Comparison of ENCODE assay signal across 25 cellular contexts in the genomic region with DNA sequence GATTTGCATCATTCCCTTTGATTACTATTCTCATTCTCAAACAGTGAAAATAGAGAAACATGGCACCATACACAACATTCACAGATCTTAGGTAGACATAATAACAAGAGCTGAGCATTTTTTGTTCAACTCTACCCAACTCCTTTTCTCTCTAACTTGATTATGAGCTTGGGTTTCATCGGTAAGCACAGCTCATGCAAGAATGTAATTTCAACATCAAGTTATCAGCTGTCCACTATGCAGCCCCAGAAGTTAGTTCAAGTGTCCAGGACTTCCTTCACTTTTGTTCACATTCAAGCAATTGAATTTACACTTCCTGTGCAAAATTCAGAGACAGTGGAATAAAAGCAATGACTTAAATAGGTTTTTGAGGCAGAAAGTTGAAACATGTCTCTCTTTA.
DNase-seq lines count a peak whose midpoint lies in the region; ATAC-seq, FAIRE-seq and TF ChIP-seq lines count a peak whose summit lies in the region.
"Had no signal": no experiment of that assay in that cellular context is flagged by ENCODE, and none has a peak within 500 bp of the region (broad histone marks: within the 10 kb centered on the region; RNA-seq: fewer than 3 reads in every experiment).

No MANE protein-coding gene starts in this region.

- H3K9me3 ChIP-seq in SJSA1 (replicated peaks) (no peaks in the 10 kb centered on the region), endothelial cell of umbilical vein (replicated peaks; ENCODE audit: control insufficient read depth, insufficient read depth, low read length) (no peaks in the 10 kb centered on the region), mesenchymal stem cell (ENCODE audit: control insufficient read depth, low read length) (peaks cover 10% of the 10 kb centered on the region)
- H3K9me3 ChIP-seq: HAP-1 had no signal

- in situ Hi-C loops in G401 (cut with HindIII; ENCODE audit: low sequenced_read_pairs), result no loop called here

- H4K8ac ChIP-seq in mesenchymal stem cell (ENCODE audit: low read length), result no peak overlapping the region

- CTCF ChIA-PET in endothelial cell of umbilical vein (lab: Charles Lee), result no interaction called here

- TF ChIP-seq POLR2A in endothelial cell of umbilical vein (IDR thresholded peaks at IDR 0.05; ENCODE audit: low read depth, low read length), result no peak

- H3K4me3 ChIP-seq in SJSA1 (no peak overlapping the region), endothelial cell of umbilical vein (replicated peaks in 1 of 3; ENCODE audit: insufficient read depth in 1 of 3, low read depth in 1 of 3, low read length in 3 of 3) (no peak overlapping the region), mesenchymal stem cell (ENCODE audit: insufficient read depth in 1 of 2, low read depth in 1 of 2, low read length in 2 of 2) (no peak overlapping the region)
- H3K4me3 ChIP-seq: BLaER1 treated with 17β-estradiol and CSF1 and Interleukin-3, amounts not matched to agents 10 nM and 100 nM; GM12878; HAP-1 had no signal

- H2AFZ ChIP-seq in endothelial cell of umbilical vein (ENCODE audit: low read depth, low read length) (no peak overlapping the region), mesenchymal stem cell (ENCODE audit: low read depth, low read length) (no peak overlapping the region)

- no peak overlapping the region for H3K4ac ChIP-seq in mesenchymal stem cell (ENCODE audit: low read depth in 1 of 2, low read length in 2 of 2)

- H3K4me2 ChIP-seq in endothelial cell of umbilical vein (ENCODE audit: insufficient read depth, low read length) (no peak overlapping the region), mesenchymal stem cell (ENCODE audit: low read length, poor library complexity, severe bottlenecking) (no peak overlapping the region)
- H3K4me2 ChIP-seq: BLaER1 treated with 17β-estradiol and CSF1 and Interleukin-3, amounts not matched to agents 10 nM and 100 nM had no signal

- no peaks in the 10 kb centered on the region for H4K20me1 ChIP-seq in endothelial cell of umbilical vein (replicated peaks; ENCODE audit: control insufficient read depth, extremely low read depth, insufficient read depth, low read length)
- H4K20me1 ChIP-seq: BLaER1 treated with 17β-estradiol and CSF1 and Interleukin-3, amounts not matched to agents 10 nM and 100 nM had no signal

- H3K79me2 ChIP-seq in endothelial cell of umbilical vein (ENCODE audit: control insufficient read depth, insufficient read depth, low read length), result no peaks in the 10 kb centered on the region

- H3K79me1 ChIP-seq in mesenchymal stem cell (replicated peaks; ENCODE audit: low read length, poor library complexity, severe bottlenecking), result no peaks in the 10 kb centered on the region

- POLR2A ChIA-PET in endothelial cell of umbilical vein (lab: Charles Lee), result no interaction called here

- intact Hi-C loops in endothelial cell of umbilical vein (cut with micrococcal nuclease), result no loop called here

- DNase-seq in SJSA1 (ENCODE audit: low read depth in 1 of 2, low spot score in 2 of 2) (no peak), endothelial cell of umbilical vein (ENCODE audit: low read depth, low spot score) (peak; percentile 12), mesenchymal stem cell (peak; percentile 14), COLO829 (ENCODE audit: low spot score) (no peak), G401 (ENCODE audit: low spot score) (no peak)
- DNase-seq: AML-193; CD4-positive, alpha-beta T cell; COR-L47; DMS53; GDM1; GOT3; HFFc6; NCI-H1092 treated with DMSO at 0.1 percent for 48 hours; NCI-H1436; NCI-H187; NCI-H2081 treated with DMSO at 0.1 percent for 48 hours; NCI-H2171 treated with DMSO at 0.1 percent for 48 hours; NCI-H345; NCI-H510A treated with DMSO at 0.1 percent for 48 hours had no signal

- no peak overlapping the region for H3K18ac ChIP-seq in mesenchymal stem cell (ENCODE audit: low read depth in 1 of 2, low read length in 2 of 2)

- H3K14ac ChIP-seq in mesenchymal stem cell (ENCODE audit: low read length in 2 of 2), result no peak overlapping the region

- H3K9ac ChIP-seq in endothelial cell of umbilical vein (replicated peaks; ENCODE audit: extremely low read depth, insufficient read depth, low read length) (no peak overlapping the region), mesenchymal stem cell (ENCODE audit: low read length) (no peak overlapping the region)
- H3K9ac ChIP-seq: BLaER1 treated with 17β-estradiol and CSF1 and Interleukin-3, amounts not matched to agents 10 nM and 100 nM had no signal

- H2AK5ac ChIP-seq in mesenchymal stem cell (ENCODE audit: low read length, severe bottlenecking), result no peak overlapping the region

- 55% methylated on average over 1 of the region's 1 CpG for whole genome bisulfite sequencing in mesenchymal stem cell

- no TSS peak for BruUV-seq in endothelial cell of umbilical vein (replicated peaks; lab: Mats Ljungman, UMichigan)

- FAIRE-seq in endothelial cell of umbilical vein (lab: Jason Lieb, UNC), result no peak
- FAIRE-seq: GM12878 had no signal

- ATAC-seq in HG03521 (IDR thresholded peaks at IDR 0.05; ENCODE audit: unreplicated experiment) (no peak), GM21528 (IDR thresholded peaks at IDR 0.05; ENCODE audit: low FRiP score, unreplicated experiment) (no peak)
- ATAC-seq: GM12878, SK-N-SH treated with all-trans-retinoic acid at 6 μM for 48 hours had no signal

- H2BK120ac ChIP-seq in mesenchymal stem cell (ENCODE audit: low read depth, low read length), result no peak overlapping the region

- no peaks in the 10 kb centered on the region for H3K9me1 ChIP-seq in endothelial cell of umbilical vein (replicated peaks; ENCODE audit: control insufficient read depth, extremely low read depth, insufficient read depth, low read length)

- no peaks in the 10 kb centered on the region for H3K27me3 ChIP-seq in SJSA1 (replicated peaks)
- H3K27me3 ChIP-seq in endothelial cell of umbilical vein (ENCODE audit: control insufficient read depth in 2 of 2, insufficient read depth in 2 of 2, low read length in 2 of 2), result no peaks in the 10 kb centered on the region
- H3K27me3 ChIP-seq in mesenchymal stem cell (ENCODE audit: control insufficient read depth in 1 of 2, insufficient read depth in 1 of 2, low read length in 2 of 2), result no peaks in the 10 kb centered on the region
- H3K27me3 ChIP-seq: BLaER1 treated with 17β-estradiol and CSF1 and Interleukin-3, amounts not matched to agents 10 nM and 100 nM had no signal

- no peak overlapping the region for H4K91ac ChIP-seq in mesenchymal stem cell (ENCODE audit: low read length)

- no peaks in the 10 kb centered on the region for H3K36me3 ChIP-seq in SJSA1
- H3K36me3 ChIP-seq in endothelial cell of umbilical vein (ENCODE audit: control insufficient read depth in 2 of 2, extremely low read depth in 1 of 2, insufficient read depth in 2 of 2, low read length in 2 of 2), result no peaks in the 10 kb centered on the region
- H3K36me3 ChIP-seq in mesenchymal stem cell (ENCODE audit: control insufficient read depth in 1 of 2, insufficient read depth in 2 of 2, low read depth in 1 of 2, low read length in 2 of 2), result no peaks in the 10 kb centered on the region
- H3K36me3 ChIP-seq: BLaER1 treated with 17β-estradiol and CSF1 and Interleukin-3, amounts not matched to agents 10 nM and 100 nM; HAP-1 had no signal

- no peak overlapping the region for H2BK5ac ChIP-seq in mesenchymal stem cell (ENCODE audit: low read depth, low read length, poor library complexity, severe bottlenecking)

- no peak for TF ChIP-seq CTCF in endothelial cell of umbilical vein (IDR thresholded peaks at IDR 0.05; ENCODE audit: extremely low read depth in 1 of 2, insufficient read depth in 1 of 2, low read depth in 1 of 2, low read length in 2 of 2)

- H3K23ac ChIP-seq in mesenchymal stem cell (ENCODE audit: low read length in 2 of 2), result no peak overlapping the region

- dilution Hi-C loops in endothelial cell of umbilical vein (cut with MboI; ENCODE audit: extremely low pct_ligation_motif_present, low sequenced_read_pairs), result no loop called here

- no peak overlapping the region for H2BK12ac ChIP-seq in mesenchymal stem cell (ENCODE audit: low read length in 2 of 2)

- no peak overlapping the region for H2BK15ac ChIP-seq in mesenchymal stem cell (ENCODE audit: low read depth, poor library complexity, severe bottlenecking)

- H3K4me1 ChIP-seq in SJSA1 (replicated peaks) (peaks cover 21% of the 10 kb centered on the region), endothelial cell of umbilical vein (ENCODE audit: control insufficient read depth, extremely low read depth, insufficient read depth, low read length) (peaks cover 3% of the 10 kb centered on the region), mesenchymal stem cell (ENCODE audit: control insufficient read depth, insufficient read depth, low read depth, low read length) (no peaks in the 10 kb centered on the region)
- H3K4me1 ChIP-seq: BLaER1 treated with 17β-estradiol and CSF1 and Interleukin-3, amounts not matched to agents 10 nM and 100 nM; HAP-1 had no signal

- H3K27ac ChIP-seq in SJSA1, result peak overlapping the region; percentile 74
- H3K27ac ChIP-seq in endothelial cell of umbilical vein (ENCODE audit: insufficient read depth, low read depth, low read length), result no peak overlapping the region
- H3K27ac ChIP-seq in mesenchymal stem cell (ENCODE audit: low read length, poor library complexity, severe bottlenecking), result no peak overlapping the region
- H3K27ac ChIP-seq: BLaER1 treated with 17β-estradiol and CSF1 and Interleukin-3, amounts not matched to agents 10 nM and 100 nM had no signal

TF ChIP-seq in endothelial cell of umbilical vein, 7 proteins besides CTCF, POLR2A, EP300 and RAD21:
- TF ChIP-seq EZH2 (IDR thresholded peaks at IDR 0.05; ENCODE audit: borderline replicate concordance, low read depth, low read length, severe bottlenecking) (no peak), MAX (IDR thresholded peaks at IDR 0.05; ENCODE audit: insufficient read depth, insufficient read length) (no peak), FOS (IDR thresholded peaks at IDR 0.05; ENCODE audit: borderline replicate concordance, insufficient read depth, low read length) (no peak), POLR2AphosphoS5 (IDR thresholded peaks at IDR 0.05; ENCODE audit: insufficient read depth, low read depth, low read length) (no peak), GATA2 (IDR thresholded peaks at IDR 0.05; ENCODE audit: insufficient read depth, insufficient read length, low read depth, low read length) (no peak), MYC (IDR thresholded peaks at IDR 0.05; ENCODE audit: low read depth, low read length) (no peak)

Comparison
In these comparisons a context has a peak if more than half of its experiments do, and no peak if none do; other contexts are left out.
1. DNase-seq: peak in endothelial cell of umbilical vein (single experiment) and mesenchymal stem cell (single experiment); none in SJSA1 (0 of 2), COLO829 (single experiment) and G401 (single experiment).